ENCODE assay signal across 13 cellular contexts in genomic region chr10:6778992-6779701, GRCh38.
DNase-seq lines count a peak whose midpoint lies in the region; ATAC-seq and TF ChIP-seq lines count a peak whose summit lies in the region.
"Had no signal": no experiment of that assay in that cellular context is flagged by ENCODE, and none has a peak within 500 bp of the region (broad histone marks: within the 10 kb centered on the region; RNA-seq: fewer than 3 reads in every experiment).

No MANE protein-coding gene starts in this region.

- H3K27ac ChIP-seq in A673 (ENCODE audit: low read depth, low read length, poor library complexity, severe bottlenecking) (no peak overlapping the region), mammary epithelial cell (ENCODE audit: insufficient read depth, low read depth, low read length) (peak overlapping the region; percentile 98), layer of hippocampus (ENCODE audit: low read depth, low read length) (peak overlapping the region; percentile 30)
- H3K27ac ChIP-seq: stomach had no signal

- H3K9me3 Mint-ChIP-seq in T-cell = no peaks in the 10 kb centered on the region
- H3K9me3 Mint-ChIP-seq: activated naive CD4-positive, alpha-beta T cell treated with anti-CD3 and anti-CD28 coated beads, Interleukin-2, amount 50 U/mL, for 72 hours; CD4-positive, alpha-beta T cell; T-helper 2 cell treated with Interferon-gamma antibody and Interleukin-4, amounts not matched to agents 5 μg/mL and 100 μg/mL, for 36 hours had no signal

- H3K4me3 ChIP-seq in A673 (ENCODE audit: low read depth, low read length, poor library complexity, severe bottlenecking) (no peak overlapping the region), mammary epithelial cell (replicated peaks in 1 of 3; ENCODE audit: insufficient read depth in 1 of 3, low read depth in 2 of 3, low read length in 3 of 3) (peak overlapping the region in 2 of 3 experiments; percentile 43 to 54)
- H3K4me3 ChIP-seq: stomach had no signal

- H3K27me3 ChIP-seq in A673 (replicated peaks; ENCODE audit: insufficient read depth, low read depth, low read length, poor library complexity) (no peaks in the 10 kb centered on the region), mammary epithelial cell (ENCODE audit: insufficient read depth, low read length) (no peaks in the 10 kb centered on the region), layer of hippocampus (ENCODE audit: control insufficient read depth, insufficient read depth, low read length) (no peaks in the 10 kb centered on the region)
- H3K27me3 ChIP-seq: stomach had no signal

- H3K27ac Mint-ChIP-seq in T-cell = no peak overlapping the region
- H3K27ac Mint-ChIP-seq: activated naive CD4-positive, alpha-beta T cell treated with anti-CD3 and anti-CD28 coated beads, Interleukin-2, amount 50 U/mL, for 72 hours; CD4-positive, alpha-beta T cell; T-helper 2 cell treated with Interferon-gamma antibody and Interleukin-4, amounts not matched to agents 5 μg/mL and 100 μg/mL, for 36 hours had no signal

- H3K36me3 Mint-ChIP-seq in T-cell = no peaks in the 10 kb centered on the region
- H3K36me3 Mint-ChIP-seq: activated naive CD4-positive, alpha-beta T cell treated with anti-CD3 and anti-CD28 coated beads, Interleukin-2, amount 50 U/mL, for 72 hours had no signal

- TF ChIP-seq CTCF in A673 (conservative IDR thresholded peaks at IDR 0.05; ENCODE audit: low read depth, low read length) = no peak
- TF ChIP-seq CTCF in mammary epithelial cell (conservative IDR thresholded peaks at IDR 0.05 in 1 of 2, IDR thresholded peaks at IDR 0.05 in 1 of 2; ENCODE audit: extremely low read depth in 1 of 2, insufficient read depth in 1 of 2, low read depth in 1 of 2, low read length in 2 of 2) = no peak

- no peaks in the 10 kb centered on the region for H3K9me3 ChIP-seq in A673 (ENCODE audit: low read depth, low read length, poor library complexity, severe bottlenecking)
- H3K9me3 ChIP-seq in mammary epithelial cell (replicated peaks; ENCODE audit: insufficient read depth, low read length) = no peaks in the 10 kb centered on the region
- H3K9me3 ChIP-seq: stomach had no signal

- peak overlapping the region; percentile 76 for H3K4me2 ChIP-seq in mammary epithelial cell (ENCODE audit: insufficient read depth, low read depth, low read length)

- WGBS in mammary epithelial cell (ENCODE audit: low coverage, missing lambda C conversion rate) = 7% methylated on average over 3 of the region's 4 CpGs

- H3K79me2 ChIP-seq in mammary epithelial cell (ENCODE audit: insufficient read depth, low read length) = peaks cover 10% of the 10 kb centered on the region

- H3K4me1 ChIP-seq in A673 (ENCODE audit: insufficient read depth, low read length, poor library complexity, severe bottlenecking) (no peaks in the 10 kb centered on the region), mammary epithelial cell (ENCODE audit: insufficient read depth, low read length) (peaks cover 33% of the 10 kb centered on the region)
- H3K4me1 ChIP-seq: stomach had no signal

- CTCF ChIA-PET in A673 (lab: Charles Lee) = no interaction called here
- CTCF ChIA-PET in mammary epithelial cell (lab: Charles Lee; ENCODE audit: low non-redundant PET) = no interaction called here
- CTCF ChIA-PET in T-cell (lab: Charles Lee) = no interaction called here

- no peak for ATAC-seq in T-cell (replicated peaks in 1 of 4)
- no peak for ATAC-seq in HG03159 (IDR thresholded peaks at IDR 0.05; ENCODE audit: unreplicated experiment)
- ATAC-seq in HG03196 (IDR thresholded peaks at IDR 0.05; ENCODE audit: unreplicated experiment) = no peak
- no peak for ATAC-seq in GM19455 (IDR thresholded peaks at IDR 0.05; ENCODE audit: unreplicated experiment)
- ATAC-seq: activated naive CD4-positive, alpha-beta T cell treated with anti-CD3 and anti-CD28 coated beads, Interleukin-2, amount 50 U/mL, for 72 hours had no signal

- POLR2A ChIA-PET in A673 (lab: Charles Lee; ENCODE audit: low non-redundant PET) = no interaction called here
- POLR2A ChIA-PET in T-cell (lab: Charles Lee) = no interaction called here

- peaks cover 0 to 1% (median 0%) of the 10 kb centered on the region in 3 donors for H3K4me1 Mint-ChIP-seq in T-cell

- H3K36me3 ChIP-seq in A673 (ENCODE audit: insufficient read depth, low read length, poor library complexity, severe bottlenecking) = no peaks in the 10 kb centered on the region
- H3K36me3 ChIP-seq in mammary epithelial cell (ENCODE audit: insufficient read depth, low read length) = no peaks in the 10 kb centered on the region
- H3K36me3 ChIP-seq: stomach had no signal

- no peak overlapping the region for H3K4me3 Mint-ChIP-seq in T-cell
- H3K4me3 Mint-ChIP-seq: CD4-positive, alpha-beta T cell; T-helper 2 cell treated with Interferon-gamma antibody and Interleukin-4, amounts not matched to agents 5 μg/mL and 100 μg/mL, for 36 hours had no signal

- in situ Hi-C loops in mammary epithelial cell (cut with MboI; ENCODE audit: low sequenced_read_pairs in 2 of 2) = no loop called here

- intact Hi-C loops in A673 (cut with micrococcal nuclease; ENCODE audit: unreplicated experiment) (no loop called here), mammary epithelial cell (cut with micrococcal nuclease) (loop anchor here (1.0 to 2.0 kb wide), 3 partner anchors 30 to 57 kb away; no protein-coding TSS in a partner anchor)

- dilution Hi-C loops in mammary epithelial cell (cut with HindIII; ENCODE audit: low sequenced_read_pairs) = no loop called here

- no peaks in the 10 kb centered on the region for H4K20me1 ChIP-seq in mammary epithelial cell (ENCODE audit: insufficient read depth, low read length)

- peaks cover 52 to 57% of the 10 kb centered on the region in 2 donors for H3K27me3 Mint-ChIP-seq in T-cell

- BruUV-seq in A673 (replicated peaks; lab: Mats Ljungman, UMichigan) = no TSS peak
- no TSS peak for BruUV-seq in mammary epithelial cell (replicated peaks; lab: Mats Ljungman, UMichigan)

- peak overlapping the region; percentile 52 for H2AFZ ChIP-seq in mammary epithelial cell (ENCODE audit: low read depth, low read length)

- peak; percentile 73 for DNase-seq in A673 (ENCODE audit: low spot score)
- DNase-seq in HS-5 (ENCODE audit: low read depth) = peak; percentile 82
- DNase-seq in mammary epithelial cell = peak; percentile 99
- DNase-seq in T-cell = no peak
- DNase-seq: CD4-positive, alpha-beta T cell; NCI-H2081 treated with DMSO at 0.1 percent for 48 hours; stomach had no signal

- H3K9ac ChIP-seq in mammary epithelial cell (ENCODE audit: insufficient read depth, low read length) = peak overlapping the region; percentile 75

Comparison
In these comparisons a context has a peak if more than half of its experiments do, and no peak if none do; other contexts are left out.
1. DNase-seq: peak in A673 (single experiment), HS-5 (single experiment) and mammary epithelial cell (single experiment); none in T-cell (0 of 34).